Comparison of ENCODE assay signal across 20 cellular contexts in genomic region chr3:140391041-140391440, GRCh38.
DNase-seq lines count a peak whose midpoint lies in the region; ATAC-seq, FAIRE-seq and TF ChIP-seq lines count a peak whose summit lies in the region.
"Had no signal": no experiment of that assay in that cellular context is flagged by ENCODE, and none has a peak within 500 bp of the region (broad histone marks: within the 10 kb centered on the region; RNA-seq: fewer than 3 reads in every experiment).

No MANE protein-coding gene starts in this region.

- intact Hi-C loops in body of pancreas (cut with DNase I) = no loop called here

- H3K79me2 ChIP-seq in GM23338 (replicated peaks; ENCODE audit: insufficient read depth) (no peaks in the 10 kb centered on the region), astrocyte (ENCODE audit: insufficient read depth, low read length) (no peaks in the 10 kb centered on the region)

- H3K9me2 ChIP-seq in GM23338 (ENCODE audit: insufficient read depth) = 0 out of 2 replicates have a peak, but pooled peaks cover 6% of the 10 kb centered on the region

- no peak overlapping the region for H3K9ac ChIP-seq in astrocyte (ENCODE audit: low read length)

- no peak for FAIRE-seq in astrocyte (lab: Jason Lieb, UNC)

- no peaks in the 10 kb centered on the region for H3K27me3 Mint-ChIP-seq in GM23338 (ENCODE audit: insufficient read depth, low read depth, poor library complexity)
- no peaks in the 10 kb centered on the region for H3K27me3 Mint-ChIP-seq in astrocyte (ENCODE audit: low read depth, unreplicated experiment)
- H3K27me3 Mint-ChIP-seq in nephron progenitor cell (ENCODE audit: low read depth, poor library complexity) = no peaks in the 10 kb centered on the region
- no peaks in the 10 kb centered on the region for H3K27me3 Mint-ChIP-seq in stimulated activated naive B cell treated with anti-CD40 and anti-IgM and Interleukin-4, amounts not matched to agents 10 μg/mL and 1 μg/mL and 100 μg/mL, for 72 hours
- H3K27me3 Mint-ChIP-seq: activated naive CD8-positive, alpha-beta T cell; type B pancreatic cell had no signal

- no peaks in the 10 kb centered on the region for H3K4me1 ChIP-seq in GM23338 (ENCODE audit: insufficient read depth)
- H3K4me1 ChIP-seq in astrocyte (ENCODE audit: insufficient read depth, low read length) = no peaks in the 10 kb centered on the region
- H3K4me1 ChIP-seq in body of pancreas = no peaks in the 10 kb centered on the region

- H3K36me3 Mint-ChIP-seq in GM23338 (ENCODE audit: low read depth) = no peaks in the 10 kb centered on the region
- H3K36me3 Mint-ChIP-seq in astrocyte (ENCODE audit: low read depth, unreplicated experiment) = no peaks in the 10 kb centered on the region
- H3K36me3 Mint-ChIP-seq in nephron progenitor cell (ENCODE audit: low read depth) = no peaks in the 10 kb centered on the region
- no peaks in the 10 kb centered on the region for H3K36me3 Mint-ChIP-seq in stimulated activated naive B cell treated with anti-CD40 and anti-IgM and Interleukin-4, amounts not matched to agents 10 μg/mL and 1 μg/mL and 100 μg/mL, for 72 hours
- H3K36me3 Mint-ChIP-seq: activated naive CD8-positive, alpha-beta T cell; brain; type B pancreatic cell had no signal

- ATAC-seq in GM23338 (peak; percentile 48), GM19351 (IDR thresholded peaks at IDR 0.05; ENCODE audit: unreplicated experiment) (no peak), body of pancreas (no peak)
- no peak for ATAC-seq in stimulated activated naive B cell treated with anti-CD40 and anti-IgM and Interleukin-4, amounts not matched to agents 10 μg/mL and 1 μg/mL and 100 μg/mL, for 72 hours (replicated peaks)
- ATAC-seq: left cardiac atrium; stimulated activated naive CD8-positive, alpha-beta T cell treated with anti-CD3 and anti-CD28 coated beads, Interleukin-15, amount 100 ng/mL, for 72 hours had no signal

- peak overlapping the region; percentile 88 for H3K27ac Mint-ChIP-seq in GM23338
- H3K27ac Mint-ChIP-seq in astrocyte (ENCODE audit: unreplicated experiment) = peak overlapping the region; percentile 72
- peak overlapping the region; percentile 94 for H3K27ac Mint-ChIP-seq in nephron progenitor cell
- no peak overlapping the region for H3K27ac Mint-ChIP-seq in stimulated activated naive B cell treated with anti-CD40 and anti-IgM and Interleukin-4, amounts not matched to agents 10 μg/mL and 1 μg/mL and 100 μg/mL, for 72 hours
- H3K27ac Mint-ChIP-seq: activated naive CD8-positive, alpha-beta T cell; brain; CD4-positive, alpha-beta T cell; type B pancreatic cell had no signal

- H3K36me3 ChIP-seq in GM23338 (ENCODE audit: insufficient read depth) (no peaks in the 10 kb centered on the region), astrocyte (ENCODE audit: insufficient read depth, low read length) (no peaks in the 10 kb centered on the region), body of pancreas (replicated peaks in 1 of 2; ENCODE audit: insufficient read depth in 1 of 2, low read depth in 2 of 2) (no peaks in the 10 kb centered on the region)
- H3K36me3 ChIP-seq: esophagus squamous epithelium had no signal

- TF ChIP-seq CTCF in GM23338 (conservative IDR thresholded peaks at IDR 0.05; ENCODE audit: low read depth in 2 of 2) = no peak
- TF ChIP-seq CTCF in astrocyte (IDR thresholded peaks at IDR 0.05; ENCODE audit: insufficient read depth, low read depth, low read length) = no peak
- no peak for TF ChIP-seq CTCF in nephron progenitor cell (IDR thresholded peaks at IDR 0.05)
- TF ChIP-seq CTCF in body of pancreas (IDR thresholded peaks at IDR 0.05) = no peak

- peak; percentile 5 for DNase-seq in GM23338 (ENCODE audit: low spot score)
- DNase-seq in NCI-H146 (lab: John Stamatoyannopoulos, UW) = peak; percentile 88
- no peak for DNase-seq in astrocyte (ENCODE audit: low read depth)
- peak; percentile 6 for DNase-seq in nephron progenitor cell
- DNase-seq in body of pancreas = no peak
- DNase-seq in stimulated activated naive B cell treated with anti-CD40 and anti-IgM and Interleukin-4, amounts not matched to agents 10 μg/mL and 1 μg/mL and 100 μg/mL, for 72 hours = no peak
- DNase-seq: activated CD4-positive, alpha-beta T cell treated with anti-CD3 and anti-CD28 coated beads for 4 hours; CD4-positive, alpha-beta T cell; effector CD8-positive, alpha-beta T cell; esophagus squamous epithelium; IMR-90; left cardiac atrium; NCI-H1694 treated with DMSO at 0.1 percent for 48 hours; stimulated activated CD4-positive, alpha-beta T cell treated with anti-CD3 and anti-CD28 coated beads, Interleukin-2, amount 100 ng/mL, for 48 hours; stimulated activated naive CD8-positive, alpha-beta T cell treated with anti-CD3 and anti-CD28 coated beads, Interleukin-15, amount 100 ng/mL, for 72 hours had no signal

- H3K9me3 Mint-ChIP-seq in GM23338 (no peaks in the 10 kb centered on the region), astrocyte (ENCODE audit: unreplicated experiment) (peaks cover 1% of the 10 kb centered on the region), nephron progenitor cell (no peaks in the 10 kb centered on the region)
- peaks cover 0 to 1% of the 10 kb centered on the region in 2 donors for H3K9me3 Mint-ChIP-seq in stimulated activated naive B cell treated with anti-CD40 and anti-IgM and Interleukin-4, amounts not matched to agents 10 μg/mL and 1 μg/mL and 100 μg/mL, for 72 hours
- H3K9me3 Mint-ChIP-seq: CD4-positive, alpha-beta T cell; stimulated activated naive CD8-positive, alpha-beta T cell treated with anti-CD3 and anti-CD28 coated beads, Interleukin-15, amount 100 ng/mL, for 72 hours; type B pancreatic cell had no signal

- H3K4me3 Mint-ChIP-seq in GM23338 (no peak overlapping the region), astrocyte (ENCODE audit: unreplicated experiment) (no peak overlapping the region), nephron progenitor cell (peak overlapping the region; percentile 65)
- H3K4me3 Mint-ChIP-seq in stimulated activated naive B cell treated with anti-CD40 and anti-IgM and Interleukin-4, amounts not matched to agents 10 μg/mL and 1 μg/mL and 100 μg/mL, for 72 hours = no peak overlapping the region
- H3K4me3 Mint-ChIP-seq: activated naive CD8-positive, alpha-beta T cell; brain; CD4-positive, alpha-beta T cell; stimulated activated naive CD8-positive, alpha-beta T cell treated with anti-CD3 and anti-CD28 coated beads, Interleukin-15, amount 100 ng/mL, for 72 hours; type B pancreatic cell had no signal

- no peaks in the 10 kb centered on the region for H4K20me1 ChIP-seq in GM23338 (replicated peaks; ENCODE audit: insufficient read depth)
- H4K20me1 ChIP-seq in astrocyte (ENCODE audit: insufficient read depth, low read length) = no peaks in the 10 kb centered on the region

- peak overlapping the region; percentile 85 for H2AFZ ChIP-seq in GM23338
- H2AFZ ChIP-seq in astrocyte (ENCODE audit: low read depth, low read length) = no peak overlapping the region

- H3K27me3 ChIP-seq in GM23338 (ENCODE audit: insufficient read depth) = no peaks in the 10 kb centered on the region
- H3K27me3 ChIP-seq in astrocyte (ENCODE audit: insufficient read depth, low read length) = no peaks in the 10 kb centered on the region
- no peaks in the 10 kb centered on the region for H3K27me3 ChIP-seq in body of pancreas
- H3K27me3 ChIP-seq: esophagus squamous epithelium had no signal

- TF ChIP-seq POLR2A in body of pancreas (IDR thresholded peaks at IDR 0.05) = no peak

- H3K4me1 Mint-ChIP-seq in GM23338 = peaks cover 3% of the 10 kb centered on the region; the same call in 1 of the 3 replicates
- H3K4me1 Mint-ChIP-seq in astrocyte (ENCODE audit: low read depth, unreplicated experiment) = peaks cover 27% of the 10 kb centered on the region
- peaks cover 71% of the 10 kb centered on the region for H3K4me1 Mint-ChIP-seq in nephron progenitor cell
- no peaks in the 10 kb centered on the region for H3K4me1 Mint-ChIP-seq in stimulated activated naive B cell treated with anti-CD40 and anti-IgM and Interleukin-4, amounts not matched to agents 10 μg/mL and 1 μg/mL and 100 μg/mL, for 72 hours
- H3K4me1 Mint-ChIP-seq: stimulated activated naive CD8-positive, alpha-beta T cell treated with anti-CD3 and anti-CD28 coated beads, Interleukin-15, amount 100 ng/mL, for 72 hours had no signal

- H3K9me3 ChIP-seq in astrocyte (ENCODE audit: insufficient read depth, low read depth, low read length) = no peaks in the 10 kb centered on the region
- no peaks in the 10 kb centered on the region for H3K9me3 ChIP-seq in body of pancreas
- H3K9me3 ChIP-seq: esophagus squamous epithelium had no signal

- no peak overlapping the region for H3K4me2 ChIP-seq in GM23338
- H3K4me2 ChIP-seq in astrocyte (ENCODE audit: low read length) = no peak overlapping the region
- H3K4me2 ChIP-seq: smooth muscle cell had no signal

- no peak overlapping the region for H3K27ac ChIP-seq in GM23338 (ENCODE audit: low read depth)
- no peak overlapping the region for H3K27ac ChIP-seq in astrocyte (ENCODE audit: low read depth, low read length)
- H3K27ac ChIP-seq in body of pancreas = no peak overlapping the region
- H3K27ac ChIP-seq: esophagus squamous epithelium had no signal

- WGBS in body of pancreas, 2 donors = 74 to 85% methylated on average over 6 of the region's 6 CpGs

- H3K4me3 ChIP-seq in GM23338 (no peak overlapping the region), astrocyte (ENCODE audit: insufficient read depth, low read depth, low read length) (no peak overlapping the region), body of pancreas (no peak overlapping the region)
- H3K4me3 ChIP-seq: esophagus squamous epithelium, smooth muscle cell had no signal

- no peaks in the 10 kb centered on the region for H3F3A ChIP-seq in GM23338 (replicated peaks; ENCODE audit: low read depth)

TF ChIP-seq in GM23338, 12 proteins besides CTCF, POLR2A, EP300 and RAD21 (continues in another document):
- TF ChIP-seq ZNF331 (CRISPR knock-in tag; IDR thresholded peaks at IDR 0.05; ENCODE audit: low read depth) (no peak), EZH2 (IDR thresholded peaks at IDR 0.05; ENCODE audit: low read depth, unreplicated experiment) (no peak)

Comparison
In these comparisons a context has a peak if more than half of its experiments do, and no peak if none do; other contexts are left out.
1. DNase-seq: peak in GM23338 (single experiment), NCI-H146 (single experiment) and nephron progenitor cell (single experiment); none in astrocyte (single experiment), body of pancreas (0 of 4) and stimulated activated naive B cell treated with anti-CD40 and anti-IgM and Interleukin-4, amounts not matched to agents 10 μg/mL and 1 μg/mL and 100 μg/mL, for 72 hours (single experiment).